Comparison of ENCODE assay signal across 9 cellular contexts in genomic region chr3:197309528-197310361, GRCh38. TPM values are rescaled to one million over a fixed set of nuclear protein-coding genes. Genes with fewer than 3 reads are reported as not detected.
DNase-seq lines count a peak whose midpoint lies in the region; ATAC-seq and TF ChIP-seq lines count a peak whose summit lies in the region.
"Had no signal": no experiment of that assay in that cellular context is flagged by ENCODE, and none has a peak within 500 bp of the region (broad histone marks: within the 10 kb centered on the region; RNA-seq: fewer than 3 reads in every experiment).

No MANE protein-coding gene starts in this region.

- peak overlapping the region in 2 of 5 experiments; percentile 5 to 50 for H3K4me3 Mint-ChIP-seq in brain
- H3K4me3 Mint-ChIP-seq: activated CD8-positive, alpha-beta memory T cell treated with anti-CD3 and anti-CD28 coated beads, Interleukin-2, amount 10 ng/mL, durations not matched to agents 7 days and 5 days had no signal

- no peaks in the 10 kb centered on the region for H4K20me1 ChIP-seq in KMS-11 (ENCODE audit: insufficient read depth)

- H3K9me3 Mint-ChIP-seq in brain = peaks cover 9 to 17% (median 10%) of the 10 kb centered on the region in 5 experiments

- TF ChIP-seq RAD21 in liver (IDR thresholded peaks at IDR 0.05) = peak in 1 of 2 donors; percentile 1

- H3K9ac ChIP-seq in KMS-11 = no peak overlapping the region
- H3K9ac ChIP-seq in liver (ENCODE audit: low read depth in 1 of 2, low read length in 2 of 2) = no peak overlapping the region

- H3K27me3 ChIP-seq in KMS-11 (ENCODE audit: insufficient read depth, low read depth) = no peaks in the 10 kb centered on the region
- no peaks in the 10 kb centered on the region for H3K27me3 ChIP-seq in liver (ENCODE audit: control insufficient read depth in 4 of 4, insufficient read depth in 4 of 4, low read length in 3 of 4)

- no peaks in the 10 kb centered on the region for H3K9me3 ChIP-seq in liver (ENCODE audit: control insufficient read depth in 4 of 4, low read length in 3 of 4)

- H3K4me1 Mint-ChIP-seq in brain = peaks cover 24% of the 10 kb centered on the region

- no peaks in the 10 kb centered on the region for H3K79me2 ChIP-seq in KMS-11 (ENCODE audit: insufficient read depth, low read depth)

- H3K36me3 ChIP-seq in KMS-11 (ENCODE audit: insufficient read depth) (no peaks in the 10 kb centered on the region), liver (ENCODE audit: control insufficient read depth in 4 of 4, insufficient read depth in 3 of 4, low read depth in 1 of 4, low read length in 3 of 4) (no peaks in the 10 kb centered on the region)

- DNase-seq in AG08396 (ENCODE audit: low spot score) (peak; percentile 57), retina (no peak)
- DNase-seq in stimulated activated CD8-positive, alpha-beta memory T cell treated with anti-CD3 and anti-CD28 coated beads, Interleukin-4, amount 100 ng/mL, for 48 hours = no peak
- DNase-seq: activated CD8-positive, alpha-beta memory T cell treated with anti-CD3 and anti-CD28 coated beads, Interleukin-2, amount 10 ng/mL, durations not matched to agents 7 days and 5 days had no signal

- no peak for TF ChIP-seq CTCF in KMS-11 (conservative IDR thresholded peaks at IDR 0.05; ENCODE audit: low read depth, low read length)
- no peak for TF ChIP-seq CTCF in brain (conservative IDR thresholded peaks at IDR 0.05)
- TF ChIP-seq CTCF in liver (IDR thresholded peaks at IDR 0.05; ENCODE audit: low read depth, low read length, missing input control) = no peak

- no peak for ATAC-seq in GM21825 (IDR thresholded peaks at IDR 0.05; ENCODE audit: unreplicated experiment)
- no peak for ATAC-seq in HG03469 (IDR thresholded peaks at IDR 0.05; ENCODE audit: unreplicated experiment)
- ATAC-seq: activated CD8-positive, alpha-beta memory T cell treated with anti-CD3 and anti-CD28 coated beads, Interleukin-2, amount 10 ng/mL, durations not matched to agents 7 days and 5 days had no signal

- no peaks in the 10 kb centered on the region for H3K36me3 Mint-ChIP-seq in brain
- H3K36me3 Mint-ChIP-seq: activated CD8-positive, alpha-beta memory T cell treated with anti-CD3 and anti-CD28 coated beads, Interleukin-2, amount 10 ng/mL, durations not matched to agents 7 days and 5 days had no signal

- H3K4me3 ChIP-seq in KMS-11 (IDR thresholded peaks at IDR 0.05; ENCODE audit: insufficient read depth, low read depth, low read length) (no peak overlapping the region), liver (ENCODE audit: low read depth in 1 of 3, low read length in 3 of 3) (no peak overlapping the region)

- H3K27ac ChIP-seq in KMS-11 = no peak overlapping the region
- no peak overlapping the region for H3K27ac ChIP-seq in liver (ENCODE audit: low read depth in 1 of 2, low read length in 2 of 2)

- H3K4me1 ChIP-seq in KMS-11 (ENCODE audit: low read depth, poor library complexity, severe bottlenecking) (peaks cover 36% of the 10 kb centered on the region), liver (ENCODE audit: control insufficient read depth in 4 of 4, insufficient read depth in 4 of 4, low read length in 3 of 4) (no peaks in the 10 kb centered on the region)

- peak overlapping the region; percentile 39 to 84 (median 73) for H3K27ac Mint-ChIP-seq in brain
- H3K27ac Mint-ChIP-seq: activated CD8-positive, alpha-beta memory T cell treated with anti-CD3 and anti-CD28 coated beads, Interleukin-2, amount 10 ng/mL, durations not matched to agents 7 days and 5 days had no signal

- H3K4me2 ChIP-seq in KMS-11 = peak overlapping the region; percentile 46

- H2AFZ ChIP-seq in KMS-11 (ENCODE audit: low read depth) = peak overlapping the region; percentile 1; the same call in 1 of the 2 replicates

- 58% methylated on average over 5 of the region's 5 CpGs for WGBS in liver

- peaks cover 5% of the 10 kb centered on the region for H3K27me3 Mint-ChIP-seq in brain

TF ChIP-seq in liver, 16 proteins besides CTCF, POLR2A, EP300 and RAD21:
- TF ChIP-seq JUND (IDR thresholded peaks at IDR 0.05) = no peak
- peak; percentile 15 to 37 for TF ChIP-seq RXRA (IDR thresholded peaks at IDR 0.05)
- peak; percentile 57 for TF ChIP-seq NR2F2 (IDR thresholded peaks at IDR 0.05)

RNA-seq across cellular contexts. Expression of gene DLG1, which starts 11.3 kb away (rescaled TPM):
- polyA plus RNA-seq in brain (ENCODE audit: insufficient read depth, low read depth, low replicate concordance) (27.7 TPM), liver (10 to 100 TPM; 12.7 to 13.2 TPM)
- 10 to 100 TPM; 31.3 to 51.2 TPM for total RNA-seq in liver
